Comparison of ENCODE assay signal across 8 cellular contexts in the genomic region with DNA sequence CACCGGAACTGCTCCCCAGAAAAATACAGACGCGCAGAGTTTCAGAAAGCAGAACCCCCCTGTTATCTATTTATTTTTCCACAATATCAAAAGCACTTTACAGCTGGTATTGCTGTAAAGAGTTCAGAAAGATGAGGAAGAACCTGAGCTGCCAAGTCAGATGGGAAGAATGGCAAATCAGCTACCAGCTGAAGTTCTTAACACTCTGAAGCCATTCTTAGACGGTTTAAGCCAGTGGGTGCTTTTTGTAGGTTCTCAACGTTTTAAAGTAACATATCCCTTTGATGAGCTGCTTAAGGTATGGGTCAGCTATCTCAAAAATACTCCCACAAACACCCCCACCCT. TPM values are rescaled to one million over a fixed set of nuclear protein-coding genes. Genes with fewer than 3 reads are reported as not detected.
A peak's percentile ranks its signal among the peaks of the same experiment; 100 is the strongest.
DNase-seq lines count a peak whose midpoint lies in the region; ATAC-seq, FAIRE-seq and TF ChIP-seq lines count a peak whose summit lies in the region.

No MANE protein-coding gene starts in this region.

- H3K27ac ChIP-seq in K562 (ENCODE audit: extremely low read depth, low read depth, low read length): peak overlapping the region; percentile 78
- H3K27ac ChIP-seq in lower lobe of right lung: peak overlapping the region; percentile 93
- H3K27ac ChIP-seq in urinary bladder (ENCODE audit: low read depth): no peak overlapping the region

- TSS peak; percentile 83 for BruUV-seq in K562 (replicated peaks; lab: Mats Ljungman, UMichigan)

- in situ Hi-C loops in K562 (cut with MboI): no loop called here

- DNase-seq in DMS 273 (lab: John Stamatoyannopoulos, UW; ENCODE audit: unreplicated experiment) (peak; percentile 99), M059J (ENCODE audit: low read depth) (peak; percentile 25), K562 (ENCODE audit: extremely low read depth in 1 of 4, low spot score in 3 of 4) (no peak), lower lobe of right lung (no peak), midbrain (lab: John Stamatoyannopoulos, UW) (no peak), mucosa of gallbladder (ENCODE audit: low spot score) (no peak), GM19240 (ENCODE audit: insufficient read length, low spot score) (no peak)

- H4K20me1 ChIP-seq in K562 (replicated peaks; ENCODE audit: control insufficient read depth, insufficient read depth, low read length): peaks cover 13% of the 10 kb centered on the region

- H3K9ac ChIP-seq in K562 (ENCODE audit: insufficient read depth in 1 of 2, low read depth in 2 of 2, low read length in 2 of 2): peak overlapping the region; percentile 68 to 90; a peak in 3 of 4 replicates

- H3K79me2 ChIP-seq in K562 (ENCODE audit: control insufficient read depth, insufficient read depth, low read length): peaks cover 46% of the 10 kb centered on the region

- peak overlapping the region; percentile 99 for H3K4me3 ChIP-seq in K562
- H3K4me3 ChIP-seq in lower lobe of right lung: peak overlapping the region; percentile 90
- peak overlapping the region; percentile 100 for H3K4me3 ChIP-seq in urinary bladder (ENCODE audit: low read depth, low read length)

- intact Hi-C loops in K562 (cut with micrococcal nuclease) (loop anchor here (1.0 kb wide), 1 partner anchor 102 kb away; no protein-coding TSS in a partner anchor), lower lobe of right lung (cut with DNase I) (no loop called here)

- 14% methylated on average over 5 of the region's 5 CpGs for WGBS in K562 (ENCODE audit: insufficient coverage, low coverage, missing lambda C conversion rate)
- WGBS in urinary bladder: 17% methylated on average over 5 of the region's 5 CpGs

- CTCF ChIA-PET in K562 (lab: Yijun Ruan, JAX; ENCODE audit: low intra/inter-chr PET ratio): no interaction called here

- TF ChIP-seq CTCF in K562 (IDR thresholded peaks at IDR 0.05 in 2 of 3, conservative IDR thresholded peaks at IDR 0.05 in 1 of 3; ENCODE audit: insufficient read depth in 2 of 3, low read depth in 1 of 3, low read length in 3 of 3): no peak
- no peak for TF ChIP-seq CTCF in lower lobe of right lung (IDR thresholded peaks at IDR 0.05)

- H3K4me1 ChIP-seq in K562 (replicated peaks in 1 of 2; ENCODE audit: control insufficient read depth in 2 of 2, insufficient read depth in 2 of 2, low read length in 2 of 2) (peaks cover 0 to 17% of the 10 kb centered on the region in 2 experiments; a peak in 3 of 5 replicates), lower lobe of right lung (peaks cover 18% of the 10 kb centered on the region), urinary bladder (ENCODE audit: insufficient read depth) (no peaks in the 10 kb centered on the region)

- no peak for TF ChIP-seq POLR2A in K562 (conservative IDR thresholded peaks at IDR 0.05)

- no peak for TF ChIP-seq EP300 in K562 (IDR thresholded peaks at IDR 0.05; ENCODE audit: low read length)

- POLR2A ChIA-PET in K562 (lab: Yijun Ruan, JAX): interaction anchor here (1.0 kb wide), 1 partner anchor 40 kb away, joined by 3 read pairs; no protein-coding TSS in a partner anchor

- H3K9me1 ChIP-seq in K562 (ENCODE audit: control insufficient read depth, insufficient read depth, low read length): peaks cover 3% of the 10 kb centered on the region

- peaks cover 29% of the 10 kb centered on the region for H3K36me3 ChIP-seq in K562 (ENCODE audit: control insufficient read depth, insufficient read depth, low read length)
- H3K36me3 ChIP-seq in lower lobe of right lung: peaks cover 8% of the 10 kb centered on the region
- H3K36me3 ChIP-seq in urinary bladder (ENCODE audit: insufficient read depth): peaks cover 2% of the 10 kb centered on the region

- peak overlapping the region; percentile 81 for H2AFZ ChIP-seq in K562 (ENCODE audit: low read depth, low read length)

- H3K9me3 ChIP-seq in K562 (replicated peaks; ENCODE audit: control insufficient read depth, insufficient read depth, low read depth, low read length) (no peaks in the 10 kb centered on the region), lower lobe of right lung (no peaks in the 10 kb centered on the region)

- peak; percentile 19 for FAIRE-seq in K562 (lab: Jason Lieb, UNC)

- H3K27me3 ChIP-seq in K562 (ENCODE audit: control insufficient read depth in 2 of 2, insufficient read depth in 2 of 2, low read length in 2 of 2) (no peaks in the 10 kb centered on the region), lower lobe of right lung (ENCODE audit: low read depth) (no peaks in the 10 kb centered on the region)

- ATAC-seq in K562: peak; percentile 4
- peak in 1 of 2 donors; percentile 0 for ATAC-seq in lower lobe of right lung

- TF ChIP-seq RAD21 in K562 (CRISPR knock-in tag; conservative IDR thresholded peaks at IDR 0.05 in 1 of 2, IDR thresholded peaks at IDR 0.05 in 1 of 2): no peak

- peak overlapping the region; percentile 82 for H3K4me2 ChIP-seq in K562 (ENCODE audit: insufficient read depth, low read length)

RNA-seq across cellular contexts. Expression of a gene that starts 0.7 kb away (rescaled TPM):
- total RNA-seq in M059J (2014; rRNA removed; shearing (Covaris generic)): 57.2 and 66.6 TPM in 2 replicates
- total RNA-seq in K562 (2011; cell fraction: chromatin; rRNA removed; ENCODE audit: low replicate concordance): 26.5 and 51.2 TPM in 2 replicates
- 19.3 and 20.1 TPM in 2 replicates for total RNA-seq in K562 (2011; cell fraction: nucleolus; rRNA removed)
- 46.7 and 64.7 TPM in 2 replicates for total RNA-seq in K562 (2011; cell fraction: nucleoplasm; rRNA removed)
- total RNA-seq in K562 (2014; rRNA removed) (68.9 and 72.4 TPM in 2 replicates), K562 (2014; rRNA removed; fragmentation: Illumina TruSeq; extraction: Trizol) (81.7 and 86.5 TPM in 2 replicates), K562 (2015; rRNA removed; fragmentation: Illumina TruSeq; extraction: Trizol) (76.2 and 83.4 TPM in 2 replicates), K562 (2021) (86.0 and 87.8 TPM in 2 replicates), lower lobe of right lung (43.8 TPM), urinary bladder (35.2 TPM), mucosa of gallbladder (59.3 TPM)
- polyA plus RNA-seq in K562 (2011; rRNA removed) (95.0 and 139 TPM in 2 replicates), K562 (2014; fragmentation: Illumina TruSeq; extraction: Trizol) (91.4 and 103 TPM in 2 replicates), K562 (2014; fragmentation: Nextera tagmentation; extraction: Ambion mirVana) (10 to 100 TPM; 11.5 to 17.6 TPM), K562 (2014; rRNA removed) (85.1 and 87.2 TPM in 2 replicates), urinary bladder (39.1 TPM)
- 53.8 and 59.9 TPM in 2 replicates for polyA plus RNA-seq in K562 (2011; cell fraction: cytosol; rRNA removed)
- 18.7 and 19.1 TPM in 2 replicates for polyA plus RNA-seq in K562 (2011; cell fraction: nucleus; rRNA removed)
- polyA plus RNA-seq in K562 (2012): 69.5 and 81.6 TPM in 2 replicates
- 81.6 and 94.1 TPM in 2 replicates for polyA minus RNA-seq in K562 (2011; rRNA and poly(A)+ RNA removed)
- polyA minus RNA-seq in K562 (2011; cell fraction: cytosol; rRNA and poly(A)+ RNA removed): 33.5 and 47.6 TPM in 2 replicates
- 10.1 and 12.8 TPM in 2 replicates for polyA minus RNA-seq in K562 (2011; cell fraction: nucleus; rRNA and poly(A)+ RNA removed)

RNA-seq across cellular contexts. Expression of a gene that starts 35.8 kb away (rescaled TPM):
- total RNA-seq in M059J (2014; rRNA removed; shearing (Covaris generic)): 472 and 495 TPM in 2 replicates
- 66.1 and 87.1 TPM in 2 replicates for total RNA-seq in K562 (2011; cell fraction: chromatin; rRNA removed; ENCODE audit: low replicate concordance)
- total RNA-seq in K562 (2011; cell fraction: nucleolus; rRNA removed): 111 and 135 TPM in 2 replicates
- 140 and 150 TPM in 2 replicates for total RNA-seq in K562 (2011; cell fraction: nucleoplasm; rRNA removed)
- total RNA-seq in K562 (2014; rRNA removed) (1,178 and 1,281 TPM in 2 replicates), K562 (2014; rRNA removed; fragmentation: Illumina TruSeq; extraction: Trizol) (1,116 and 1,227 TPM in 2 replicates), K562 (2015; rRNA removed; fragmentation: Illumina TruSeq; extraction: Trizol) (976 and 1,027 TPM in 2 replicates), K562 (2021) (499 and 523 TPM in 2 replicates), lower lobe of right lung (140 TPM), urinary bladder (368 TPM), mucosa of gallbladder (168 TPM)
- polyA plus RNA-seq in K562 (2011; rRNA removed) (839 and 1,074 TPM in 2 replicates), K562 (2014; fragmentation: Illumina TruSeq; extraction: Trizol) (1,614 and 1,625 TPM in 2 replicates), K562 (2014; fragmentation: Nextera tagmentation; extraction: Ambion mirVana) (1,000 to 10,000 TPM; 2,515 to 2,737 TPM), K562 (2014; rRNA removed) (1,487 and 1,540 TPM in 2 replicates), urinary bladder (552 TPM)
- 254 and 811 TPM in 2 replicates for polyA plus RNA-seq in K562 (2011; cell fraction: cytosol; rRNA removed)
- polyA plus RNA-seq in K562 (2011; cell fraction: nucleus; rRNA removed): 160 and 368 TPM in 2 replicates
- 421 and 1,566 TPM in 2 replicates for polyA plus RNA-seq in K562 (2012)
- 775 and 778 TPM in 2 replicates for polyA minus RNA-seq in K562 (2011; rRNA and poly(A)+ RNA removed)
- polyA minus RNA-seq in K562 (2011; cell fraction: cytosol; rRNA and poly(A)+ RNA removed): 126 and 154 TPM in 2 replicates
- polyA minus RNA-seq in K562 (2011; cell fraction: nucleus; rRNA and poly(A)+ RNA removed): 43.4 and 90.9 TPM in 2 replicates

RNA-seq across cellular contexts. Expression of a gene that starts 48.7 kb away (rescaled TPM):
- total RNA-seq in M059J (2014; rRNA removed; shearing (Covaris generic)): 4.1 and 5.7 TPM in 2 replicates
- total RNA-seq in K562 (2011; cell fraction: chromatin; rRNA removed; ENCODE audit: low replicate concordance): not detected in 2 replicates
- total RNA-seq in K562 (2011; cell fraction: nucleolus; rRNA removed): not detected in 2 replicates
- total RNA-seq in K562 (2011; cell fraction: nucleoplasm; rRNA removed): not detected in 2 replicates
- not detected in 2 replicates for total RNA-seq in K562 (2014; rRNA removed)
- total RNA-seq in K562 (2014; rRNA removed; fragmentation: Illumina TruSeq; extraction: Trizol): not detected in 2 replicates
- not detected in 2 replicates for total RNA-seq in K562 (2015; rRNA removed; fragmentation: Illumina TruSeq; extraction: Trizol)
- not detected in 2 replicates for total RNA-seq in K562 (2021)
- not detected in 2 replicates for polyA plus RNA-seq in K562 (2011; rRNA removed)
- not detected in 2 replicates for polyA plus RNA-seq in K562 (2011; cell fraction: cytosol; rRNA removed)
- polyA plus RNA-seq in K562 (2011; cell fraction: nucleus; rRNA removed): not detected in 2 replicates
- 0.07 and 0.28 TPM in 2 replicates for polyA plus RNA-seq in K562 (2012)
- not detected in 2 replicates for polyA plus RNA-seq in K562 (2014; fragmentation: Illumina TruSeq; extraction: Trizol)
- not detected for polyA plus RNA-seq in K562 (2014; fragmentation: Nextera tagmentation; extraction: Ambion mirVana)
- polyA plus RNA-seq in K562 (2014; rRNA removed): not detected in 2 replicates
- polyA minus RNA-seq in K562 (2011; rRNA and poly(A)+ RNA removed): not detected in 2 replicates
- not detected in 2 replicates for polyA minus RNA-seq in K562 (2011; cell fraction: cytosol; rRNA and poly(A)+ RNA removed)
- polyA minus RNA-seq in K562 (2011; cell fraction: nucleus; rRNA and poly(A)+ RNA removed): not detected in 2 replicates
- 0.32 TPM for total RNA-seq in lower lobe of right lung
- 6.3 TPM for total RNA-seq in urinary bladder
- 2.9 TPM for polyA plus RNA-seq in urinary bladder
- 5.6 TPM for total RNA-seq in mucosa of gallbladder

Comparison
In these comparisons a context has a peak if more than half of its experiments do, and no peak if none do; other contexts are left out.
1. DNase-seq: peak in DMS 273 (single experiment) and M059J (single experiment); none in K562 (0 of 4), lower lobe of right lung (single experiment), midbrain (single experiment), mucosa of gallbladder (single experiment) and GM19240 (single experiment).
2. Peak in every context shown above with its lines, with median percentiles within 50 percentile points of each other: H3K4me3 ChIP-seq.